1 cellular context compared by ENCODE assay signal in genomic region chr15:42060797-42061196, GRCh38.
TF ChIP-seq lines count a peak whose summit lies in the region.

No MANE protein-coding gene starts in this region.

TF ChIP-seq in HepG2, 621 proteins besides CTCF, POLR2A, EP300 and RAD21 (continues in another document):
- TF ChIP-seq ZNF788 (CRISPR knock-in tag; IDR thresholded peaks at IDR 0.05; ENCODE audit: borderline replicate concordance), result 0 out of 2 replicates have a peak, but pooled peaks have one; percentile 12
- 0 out of 2 replicates have a peak, but pooled peaks have one; percentile 11 for TF ChIP-seq FOXP4 (CRISPR knock-in tag; IDR thresholded peaks at IDR 0.05)
- no peak for TF ChIP-seq ZNF34 (CRISPR knock-in tag; IDR thresholded peaks at IDR 0.05; ENCODE audit: borderline replicate concordance)
- 0 out of 2 replicates have a peak, but pooled peaks have one; percentile 15 for TF ChIP-seq FOSL2 (CRISPR knock-in tag; IDR thresholded peaks at IDR 0.05)
- no peak for TF ChIP-seq LCORL (IDR thresholded peaks at IDR 0.05)
- TF ChIP-seq LCORL (CRISPR knock-in tag; IDR thresholded peaks at IDR 0.05), result peak; percentile 47; the same call in 1 of the 2 replicates
- TF ChIP-seq ZBTB49 (CRISPR knock-in tag; IDR thresholded peaks at IDR 0.05; ENCODE audit: borderline replicate concordance), result no peak
- no peak for TF ChIP-seq SOX6 (IDR thresholded peaks at IDR 0.05)
- 0 out of 2 replicates have a peak, but pooled peaks have one; percentile 21 for TF ChIP-seq SOX6 (CRISPR knock-in tag; IDR thresholded peaks at IDR 0.05)
- no peak for TF ChIP-seq ZNF350 (CRISPR knock-in tag; IDR thresholded peaks at IDR 0.05; ENCODE audit: borderline replicate concordance, low read depth)
- peak; percentile 44; the same call in 1 of the 2 replicates for TF ChIP-seq SALL1 (CRISPR knock-in tag; IDR thresholded peaks at IDR 0.05)
- 0 out of 2 replicates have a peak, but pooled peaks have one; percentile 33 for TF ChIP-seq ZNF430 (CRISPR knock-in tag; IDR thresholded peaks at IDR 0.05)
- TF ChIP-seq RXRB (CRISPR knock-in tag; IDR thresholded peaks at IDR 0.05; ENCODE audit: borderline replicate concordance), result peak; percentile 42; the same call in 1 of the 2 replicates
- TF ChIP-seq FIP1L1 (IDR thresholded peaks at IDR 0.05; ENCODE audit: borderline replicate concordance, insufficient read depth, low read depth, low read length), result no peak
- no peak for TF ChIP-seq RFXAP (CRISPR knock-in tag; IDR thresholded peaks at IDR 0.05; ENCODE audit: borderline replicate concordance)
- TF ChIP-seq ZBTB21 (CRISPR knock-in tag; IDR thresholded peaks at IDR 0.05), result 0 out of 2 replicates have a peak, but pooled peaks have one; percentile 44
- no peak for TF ChIP-seq FOXM1 (CRISPR knock-in tag; IDR thresholded peaks at IDR 0.05)
- TF ChIP-seq SAP130 (CRISPR knock-in tag; IDR thresholded peaks at IDR 0.05; ENCODE audit: low read depth), result peak; percentile 39
- TF ChIP-seq SMYD3 (CRISPR knock-in tag; IDR thresholded peaks at IDR 0.05), result no peak
- peak; percentile 43; the same call in 1 of the 2 replicates for TF ChIP-seq ZMYM4 (CRISPR knock-in tag; IDR thresholded peaks at IDR 0.05)
- peak; percentile 41 for TF ChIP-seq USF2 (IDR thresholded peaks at IDR 0.05; ENCODE audit: low read depth, low read length)
- TF ChIP-seq USF2 (CRISPR knock-in tag; IDR thresholded peaks at IDR 0.05; ENCODE audit: borderline replicate concordance), result no peak
- TF ChIP-seq HNF4A (CRISPR knock-in tag; IDR thresholded peaks at IDR 0.05), result 0 out of 2 replicates have a peak, but pooled peaks have one; percentile 8
- TF ChIP-seq NBN (conservative IDR thresholded peaks at IDR 0.05), result no peak
- TF ChIP-seq ARNT2 (CRISPR knock-in tag; IDR thresholded peaks at IDR 0.05; ENCODE audit: low read depth), result no peak
- peak; percentile 57 for TF ChIP-seq TEAD3 (CRISPR knock-in tag; optimal IDR thresholded peaks at IDR 0.05; ENCODE audit: borderline replicate concordance)
- peak; percentile 34; the same call in 1 of the 2 replicates for TF ChIP-seq ZNF687 (CRISPR knock-in tag; IDR thresholded peaks at IDR 0.05)
- TF ChIP-seq ZNF12 (CRISPR knock-in tag; IDR thresholded peaks at IDR 0.05), result 0 out of 2 replicates have a peak, but pooled peaks have one; percentile 37
- peak; percentile 13; the same call in 1 of the 2 replicates for TF ChIP-seq HOXA3 (CRISPR knock-in tag; IDR thresholded peaks at IDR 0.05)
- TF ChIP-seq TMF1 (CRISPR knock-in tag; IDR thresholded peaks at IDR 0.05; ENCODE audit: low read depth), result no peak
- TF ChIP-seq ONECUT2 (CRISPR knock-in tag; IDR thresholded peaks at IDR 0.05), result no peak
- TF ChIP-seq TFE3 (CRISPR knock-in tag; IDR thresholded peaks at IDR 0.05), result peak; percentile 49; the same call in 1 of the 2 replicates
- TF ChIP-seq CBX1 (IDR thresholded peaks at IDR 0.05; ENCODE audit: low read depth), result no peak
- TF ChIP-seq ZFX (CRISPR knock-in tag; IDR thresholded peaks at IDR 0.05; ENCODE audit: low read depth), result peak; percentile 38; the same call in 1 of the 2 replicates
- no peak for TF ChIP-seq ZMAT5 (CRISPR knock-in tag; IDR thresholded peaks at IDR 0.05; ENCODE audit: borderline replicate concordance, low read depth)
- no peak for TF ChIP-seq ZNF513 (CRISPR knock-in tag; conservative IDR thresholded peaks at IDR 0.05)
- no peak for TF ChIP-seq ZNF784 (CRISPR knock-in tag; IDR thresholded peaks at IDR 0.05; ENCODE audit: borderline replicate concordance)
- TF ChIP-seq STAG1 (CRISPR knock-in tag; IDR thresholded peaks at IDR 0.05), result no peak
- no peak for TF ChIP-seq PATZ1 (CRISPR knock-in tag; IDR thresholded peaks at IDR 0.05)
- TF ChIP-seq MZF1 (CRISPR knock-in tag; IDR thresholded peaks at IDR 0.05; ENCODE audit: borderline replicate concordance), result no peak
